22 cellular contexts compared by ENCODE assay signal in the genomic region with DNA sequence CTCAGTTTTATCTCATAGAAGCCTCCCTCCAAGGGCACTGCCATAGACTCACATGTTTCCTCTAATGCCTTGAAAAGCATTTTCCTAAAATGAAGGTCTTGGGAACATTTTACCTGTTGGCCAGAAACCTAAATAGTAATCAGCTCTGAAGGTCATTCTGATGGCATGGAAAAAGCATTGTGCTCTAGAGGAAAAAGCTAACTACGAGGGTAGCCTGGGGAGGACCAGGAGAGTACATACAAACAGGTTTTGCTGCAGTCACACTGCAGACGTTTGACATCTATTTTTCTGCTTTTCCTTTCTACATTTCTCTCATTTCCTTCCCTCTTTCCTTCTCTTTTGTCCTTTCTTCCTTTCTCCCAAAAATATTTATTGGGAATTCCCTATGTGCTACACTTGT.
"Had no signal": no experiment of that assay in that cellular context is flagged by ENCODE, and none has a peak within 500 bp of the region (broad histone marks: within the 10 kb centered on the region; RNA-seq: fewer than 3 reads in every experiment).

No MANE protein-coding gene starts in this region.

- H3K27ac Mint-ChIP-seq: activated B cell treated with CpG ODN at 0.5 μM for 24 hours; activated CD4-positive, alpha-beta memory T cell treated with anti-CD3 and anti-CD28 coated beads for 36 hours; activated naive CD8-positive, alpha-beta T cell treated with anti-CD3 and anti-CD28 coated beads for 36 hours; naive thymus-derived CD4-positive, alpha-beta T cell; neural progenitor cell; stimulated activated naive B cell treated with anti-CD40 and anti-IgM and Interleukin-4, amounts not matched to agents 10 μg/mL and 1 μg/mL and 100 μg/mL, for 72 hours had no signal

- H3K4me3 ChIP-seq: hepatocyte, lung, neural progenitor cell, transverse colon, vagina had no signal

- H3K36me3 Mint-ChIP-seq: activated CD4-positive, alpha-beta memory T cell treated with anti-CD3 and anti-CD28 coated beads for 36 hours; activated naive CD8-positive, alpha-beta T cell treated with anti-CD3 and anti-CD28 coated beads for 36 hours; immature natural killer cell; naive thymus-derived CD4-positive, alpha-beta T cell; neural progenitor cell; stimulated activated naive B cell treated with anti-CD40 and anti-IgM and Interleukin-4, amounts not matched to agents 10 μg/mL and 1 μg/mL and 100 μg/mL, for 72 hours had no signal

- H3K4me2 ChIP-seq: hepatocyte, neural progenitor cell had no signal

- H3K27me3 ChIP-seq: foreskin keratinocyte, hepatocyte, neural progenitor cell, transverse colon, vagina had no signal

- H3K4me3 Mint-ChIP-seq: activated B cell treated with CpG ODN at 0.5 μM for 24 hours; activated CD4-positive, alpha-beta memory T cell treated with anti-CD3 and anti-CD28 coated beads for 36 hours; activated naive CD8-positive, alpha-beta T cell treated with anti-CD3 and anti-CD28 coated beads for 36 hours; immature natural killer cell; naive thymus-derived CD4-positive, alpha-beta T cell; neural progenitor cell; stimulated activated naive B cell treated with anti-CD40 and anti-IgM and Interleukin-4, amounts not matched to agents 10 μg/mL and 1 μg/mL and 100 μg/mL, for 72 hours had no signal

- H3K9me3 ChIP-seq: transverse colon, vagina had no signal

- H3K9ac ChIP-seq: neural progenitor cell had no signal

- H2AFZ ChIP-seq: hepatocyte, neural progenitor cell had no signal

- H3K79me2 ChIP-seq: hepatocyte had no signal

- H3K9me3 Mint-ChIP-seq: activated B cell treated with CpG ODN at 0.5 μM for 24 hours; activated CD4-positive, alpha-beta memory T cell treated with anti-CD3 and anti-CD28 coated beads for 36 hours; activated naive CD8-positive, alpha-beta T cell treated with anti-CD3 and anti-CD28 coated beads for 36 hours had no signal

- H3K4me1 Mint-ChIP-seq: activated B cell treated with CpG ODN at 0.5 μM for 24 hours; activated naive CD8-positive, alpha-beta T cell treated with anti-CD3 and anti-CD28 coated beads for 36 hours; immature natural killer cell; naive thymus-derived CD4-positive, alpha-beta T cell; stimulated activated naive B cell treated with anti-CD40 and anti-IgM and Interleukin-4, amounts not matched to agents 10 μg/mL and 1 μg/mL and 100 μg/mL, for 72 hours had no signal

- H3K36me3 ChIP-seq: neural progenitor cell, transverse colon, vagina had no signal

- DNase-seq: activated B cell treated with CpG ODN at 0.5 μM for 24 hours; activated CD4-positive, alpha-beta memory T cell treated with anti-CD3 and anti-CD28 coated beads for 36 hours; activated CD4-positive, alpha-beta T cell treated with anti-CD3 and anti-CD28 coated beads for 48 hours; activated naive CD4-positive, alpha-beta T cell treated with Interleukin-2 at 50 U/mL for 16 hours; activated naive CD8-positive, alpha-beta T cell treated with anti-CD3 and anti-CD28 coated beads for 36 hours; activated T-cell treated with anti-CD3 and anti-CD28 coated beads, Interleukin-2, amount 50 U/mL, for 48 hours; amniotic stem cell; erythroblast; foreskin keratinocyte; immature natural killer cell; naive thymus-derived CD4-positive, alpha-beta T cell; small intestine; stimulated activated CD4-positive, alpha-beta T cell treated with anti-CD3 and anti-CD28 coated beads, Interleukin-2, amount 100 ng/mL, for 48 hours; stimulated activated CD8-positive, alpha-beta memory T cell treated with anti-CD3 and anti-CD28 coated beads, Interleukin-4, amount 100 ng/mL, for 48 hours; stimulated activated naive B cell treated with anti-CD40 and anti-IgM and Interleukin-4, amounts not matched to agents 10 μg/mL and 1 μg/mL and 100 μg/mL, for 72 hours; T-helper 9 cell; transverse colon had no signal

- H3K4me1 ChIP-seq: foreskin keratinocyte, neural progenitor cell, vagina had no signal

- FAIRE-seq: endometrium, small intestine had no signal

- H3K27ac ChIP-seq: foreskin keratinocyte, hepatocyte, neural progenitor cell, transverse colon, vagina had no signal
